ENCODE assay signal across 27 cellular contexts in genomic region chr5:173757279-173757678, GRCh38.
"Had no signal": no experiment of that assay in that cellular context is flagged by ENCODE, and none has a peak within 500 bp of the region (broad histone marks: within the 10 kb centered on the region; RNA-seq: fewer than 3 reads in every experiment).

No MANE protein-coding gene starts in this region.

- H3K4me1 ChIP-seq: colonic mucosa, right atrium auricular region, stomach, tibial artery, upper lobe of right lung had no signal

- H3K27me3 ChIP-seq: colonic mucosa, hepatocyte, right atrium auricular region, stomach, upper lobe of right lung had no signal

- H3K4me1 Mint-ChIP-seq: naive thymus-derived CD4-positive, alpha-beta T cell; T-cell had no signal

- ATAC-seq: left ventricle myocardium superior; naive thymus-derived CD4-positive, alpha-beta T cell; stimulated activated memory B cell treated with anti-CD40 and anti-IgM and Interleukin-4, amounts not matched to agents 10 μg/mL and 1 μg/mL and 100 μg/mL, for 72 hours; T-cell; upper lobe of right lung had no signal

- H3K4me3 ChIP-seq: colonic mucosa, hepatocyte, right atrium auricular region, smooth muscle cell, stomach, tibial artery, upper lobe of right lung had no signal

- H3K36me3 Mint-ChIP-seq: naive thymus-derived CD4-positive, alpha-beta T cell; stimulated activated memory B cell treated with anti-CD40 and anti-IgM and Interleukin-4, amounts not matched to agents 10 μg/mL and 1 μg/mL and 100 μg/mL, for 72 hours; T-cell had no signal

- DNase-seq: activated CD4-positive, alpha-beta T cell treated with anti-CD3 and anti-CD28 coated beads for 4 hours; activated CD4-positive, alpha-beta T cell treated with anti-CD3 and anti-CD28 coated beads, Interleukin-2, amount 50 U/mL, for 48 hours; activated CD4-positive, CD25-positive, alpha-beta regulatory T cell; activated CD8-positive, alpha-beta memory T cell treated with anti-CD3 and anti-CD28 coated beads, Interleukin-2, amount 50 U/mL, for 48 hours; activated gamma-delta T cell treated with Interleukin-2 at 50 U/mL for 16 hours; activated naive CD4-positive, alpha-beta T cell treated with anti-CD3 and anti-CD28 coated beads, Interleukin-2, amount 50 U/mL, for 16 hours; activated T-cell treated with anti-CD3 and anti-CD28 coated beads, Interleukin-2, amount 50 U/mL, for 24 hours; amniotic stem cell; colonic mucosa; effector memory CD4-positive, alpha-beta T cell; islet precursor cell; left ventricle myocardium superior; naive thymus-derived CD4-positive, alpha-beta T cell; occipital lobe; stimulated activated CD4-positive, alpha-beta T cell treated with anti-CD3 and anti-CD28 coated beads, Interleukin-1b, Interleukin-23, amount 100 ng/mL, for 48 hours; stimulated activated CD4-positive, alpha-beta T cell treated with anti-CD3 and anti-CD28 coated beads, Interleukin-4, amount 100 ng/mL, for 4 hours; stimulated activated CD8-positive, alpha-beta memory T cell treated with anti-CD3 and anti-CD28 coated beads, Interleukin-4, amount 100 ng/mL, for 48 hours; stomach; T-cell; tibial artery; upper lobe of right lung had no signal

- H3K4me3 Mint-ChIP-seq: activated T-cell treated with anti-CD3 and anti-CD28 coated beads, Interleukin-2, amount 50 U/mL, for 24 hours; naive thymus-derived CD4-positive, alpha-beta T cell; neural crest cell; stimulated activated memory B cell treated with anti-CD40 and anti-IgM and Interleukin-4, amounts not matched to agents 10 μg/mL and 1 μg/mL and 100 μg/mL, for 72 hours; T-cell; T-helper 2 cell treated with Interferon-gamma antibody and Interleukin-4, amounts not matched to agents 5 μg/mL and 100 μg/mL, for 36 hours had no signal

- H3K27ac ChIP-seq: colonic mucosa, hepatocyte, stomach, tibial artery, upper lobe of right lung had no signal

- H3K36me3 ChIP-seq: colonic mucosa, right atrium auricular region, stomach, tibial artery, upper lobe of right lung had no signal

- H3K9me3 ChIP-seq: colonic mucosa, right atrium auricular region, stomach, tibial artery, upper lobe of right lung had no signal

- H3K9me3 Mint-ChIP-seq: activated T-cell treated with anti-CD3 and anti-CD28 coated beads, Interleukin-2, amount 50 U/mL, for 24 hours; neural crest cell; stimulated activated memory B cell treated with anti-CD40 and anti-IgM and Interleukin-4, amounts not matched to agents 10 μg/mL and 1 μg/mL and 100 μg/mL, for 72 hours; T-cell; T-helper 2 cell treated with Interferon-gamma antibody and Interleukin-4, amounts not matched to agents 5 μg/mL and 100 μg/mL, for 36 hours had no signal

- H3K4me2 ChIP-seq: hepatocyte, smooth muscle cell had no signal

- H2AFZ ChIP-seq: hepatocyte had no signal

- H3K79me2 ChIP-seq: hepatocyte had no signal

- H3K27ac Mint-ChIP-seq: activated T-cell treated with anti-CD3 and anti-CD28 coated beads, Interleukin-2, amount 50 U/mL, for 24 hours; stimulated activated memory B cell treated with anti-CD40 and anti-IgM and Interleukin-4, amounts not matched to agents 10 μg/mL and 1 μg/mL and 100 μg/mL, for 72 hours; T-cell; T-helper 2 cell treated with Interferon-gamma antibody and Interleukin-4, amounts not matched to agents 5 μg/mL and 100 μg/mL, for 36 hours had no signal
